In the genomic region with DNA sequence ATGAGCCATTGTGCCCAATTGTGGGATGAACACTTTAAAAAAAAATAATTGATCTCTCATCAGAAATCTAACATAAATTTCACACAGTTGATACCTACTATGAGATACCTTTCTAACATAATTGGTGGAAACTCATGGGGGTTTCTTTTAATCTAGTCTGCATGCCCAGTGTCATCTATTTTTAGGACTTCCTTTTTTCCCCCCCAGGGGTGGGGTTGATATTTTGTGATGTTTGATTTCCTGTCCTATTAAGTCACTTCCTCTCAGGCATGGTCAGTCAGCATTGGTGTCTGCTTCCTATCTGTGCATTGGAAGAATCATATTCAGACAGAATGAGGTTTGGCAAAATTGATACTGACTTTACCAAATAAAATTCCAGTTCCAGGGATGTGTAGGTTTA, we compare ENCODE assay signal across 9 cellular contexts. TPM values are rescaled to one million over a fixed set of nuclear protein-coding genes. Genes with fewer than 3 reads are reported as not detected.
DNase-seq lines count a peak whose midpoint lies in the region; ATAC-seq and FAIRE-seq lines count a peak whose summit lies in the region.
"Had no signal": no experiment of that assay in that cellular context is flagged by ENCODE, and none has a peak within 500 bp of the region (broad histone marks: within the 10 kb centered on the region; RNA-seq: fewer than 3 reads in every experiment).

No MANE protein-coding gene starts in this region.

- in situ Hi-C loops in KBM-7 (cut with MboI; ENCODE audit: low pct_unique_long_range_greater_than_20kb, low sequenced_read_pairs) = no loop called here

- CTCF ChIA-PET in CD4-positive, alpha-beta memory T cell (lab: Charles Lee; ENCODE audit: partially characterized antibody) = no interaction called here

- no peak for FAIRE-seq in HTR-8/SVneo (lab: Jason Lieb, UNC)

- no peak overlapping the region for H3K4me3 ChIP-seq in CD4-positive, alpha-beta memory T cell (ENCODE audit: low read length in 2 of 2)

- POLR2A ChIA-PET in CD4-positive, alpha-beta memory T cell (lab: Charles Lee; ENCODE audit: partially characterized antibody) = no interaction called here
- POLR2A ChIA-PET in naive thymus-derived CD8-positive, alpha-beta T cell (lab: Charles Lee) = interaction anchor here (1.4 kb wide), 1 partner anchor 22 kb away, joined by 3 read pairs; no protein-coding TSS in a partner anchor

- H3K27ac Mint-ChIP-seq in CD4-positive, alpha-beta memory T cell = peak overlapping the region; percentile 18 to 87 (median 61)
- H3K27ac Mint-ChIP-seq in activated naive CD8-positive, alpha-beta T cell = peak overlapping the region; percentile 78
- H3K27ac Mint-ChIP-seq in naive thymus-derived CD8-positive, alpha-beta T cell = peak overlapping the region in 9 of 10 donors; percentile 35 to 94 (median 55)

- H3K27me3 ChIP-seq in CD4-positive, alpha-beta memory T cell (ENCODE audit: insufficient read depth, low read length) = no peaks in the 10 kb centered on the region

- DNase-seq in CD4-positive, alpha-beta memory T cell = peak in 2 of 5 donors; percentile 14 to 19
- peak; percentile 89 for DNase-seq in KBM-7
- DNase-seq in naive thymus-derived CD8-positive, alpha-beta T cell = no peak
- no peak for DNase-seq in NCI-H2196 (lab: John Stamatoyannopoulos, UW; ENCODE audit: unreplicated experiment)
- DNase-seq in HTR-8/SVneo (ENCODE audit: insufficient read length, low spot score) = no peak
- DNase-seq: effector memory CD4-positive, alpha-beta T cell had no signal

- H3K27ac ChIP-seq in CD4-positive, alpha-beta memory T cell (ENCODE audit: low read depth, low read length) = peak overlapping the region; percentile 10

- H3K4me3 Mint-ChIP-seq in CD4-positive, alpha-beta memory T cell = peak overlapping the region in 7 of 8 donors; percentile 49 to 86 (median 58)
- H3K4me3 Mint-ChIP-seq in activated naive CD8-positive, alpha-beta T cell = peak overlapping the region; percentile 47
- H3K4me3 Mint-ChIP-seq in naive thymus-derived CD8-positive, alpha-beta T cell = peak overlapping the region; percentile 33 to 71 (median 64)

- H3K36me3 Mint-ChIP-seq in CD4-positive, alpha-beta memory T cell = peaks cover 8 to 9% of the 10 kb centered on the region in 2 donors
- peaks cover 4% of the 10 kb centered on the region for H3K36me3 Mint-ChIP-seq in activated naive CD8-positive, alpha-beta T cell
- H3K36me3 Mint-ChIP-seq in naive thymus-derived CD8-positive, alpha-beta T cell = peaks cover 0 to 6% (median 5%) of the 10 kb centered on the region in 3 donors

- H3K9me3 ChIP-seq in CD4-positive, alpha-beta memory T cell (ENCODE audit: control insufficient read depth in 1 of 2, low read length in 2 of 2) = no peaks in the 10 kb centered on the region

- H3K9me3 Mint-ChIP-seq in CD4-positive, alpha-beta memory T cell = no peaks in the 10 kb centered on the region
- H3K9me3 Mint-ChIP-seq in activated naive CD8-positive, alpha-beta T cell (ENCODE audit: low read depth) = no peaks in the 10 kb centered on the region
- no peaks in the 10 kb centered on the region for H3K9me3 Mint-ChIP-seq in naive thymus-derived CD8-positive, alpha-beta T cell

- intact Hi-C loops in CD4-positive, alpha-beta memory T cell (cut with micrococcal nuclease) = no loop called here

- no peaks in the 10 kb centered on the region for H3K36me3 ChIP-seq in CD4-positive, alpha-beta memory T cell (ENCODE audit: insufficient read depth, low read length)

- peaks cover 58% of the 10 kb centered on the region for H3K4me1 ChIP-seq in CD4-positive, alpha-beta memory T cell (ENCODE audit: insufficient read depth, low read length)

- peaks cover 45 to 93% (median 62%) of the 10 kb centered on the region in 4 donors for H3K4me1 Mint-ChIP-seq in CD4-positive, alpha-beta memory T cell
- peaks cover 77% of the 10 kb centered on the region for H3K4me1 Mint-ChIP-seq in activated naive CD8-positive, alpha-beta T cell (ENCODE audit: low read depth)
- H3K4me1 Mint-ChIP-seq in naive thymus-derived CD8-positive, alpha-beta T cell = peaks cover 30 to 85% (median 68%) of the 10 kb centered on the region in 4 donors

- H3K27me3 Mint-ChIP-seq in CD4-positive, alpha-beta memory T cell = no peaks in the 10 kb centered on the region
- no peaks in the 10 kb centered on the region for H3K27me3 Mint-ChIP-seq in activated naive CD8-positive, alpha-beta T cell
- H3K27me3 Mint-ChIP-seq in naive thymus-derived CD8-positive, alpha-beta T cell = no peaks in the 10 kb centered on the region

- ATAC-seq in naive thymus-derived CD8-positive, alpha-beta T cell = no peak
- ATAC-seq in GM21515 (IDR thresholded peaks at IDR 0.05; ENCODE audit: unreplicated experiment) = no peak
- no peak for ATAC-seq in GM21529 (IDR thresholded peaks at IDR 0.05; ENCODE audit: unreplicated experiment)

RNA-seq across cellular contexts. Expression of gene NFYC, which starts 21.5 kb away (rescaled TPM):
- total RNA-seq in CD4-positive, alpha-beta memory T cell = 10 to 100 TPM; 70.4 to 73.6 TPM
- polyA plus RNA-seq in CD4-positive, alpha-beta memory T cell = 10 to 100 TPM; 47.7 to 67.2 TPM
- 10 to 100 TPM; 65.8 to 67.2 TPM for total RNA-seq in naive thymus-derived CD8-positive, alpha-beta T cell
- 10 to 100 TPM; 32.5 to 46.9 (median 33.3) TPM for polyA plus RNA-seq in naive thymus-derived CD8-positive, alpha-beta T cell

RNA-seq across cellular contexts. Expression of gene RIMS3, which starts 47.5 kb away (rescaled TPM):
- 1 to 10 TPM; 2.0 to 2.3 TPM for total RNA-seq in CD4-positive, alpha-beta memory T cell
- polyA plus RNA-seq in CD4-positive, alpha-beta memory T cell = 1 to 10 TPM; 1.5 to 3.4 TPM
- total RNA-seq in naive thymus-derived CD8-positive, alpha-beta T cell = 1 to 10 TPM; 1.2 to 2.0 TPM
- 1 to 10 TPM in 2 of 3 donors, under 1 TPM in 1; 0.76 to 1.5 (median 1.0) TPM for polyA plus RNA-seq in naive thymus-derived CD8-positive, alpha-beta T cell
